In the genomic region with DNA sequence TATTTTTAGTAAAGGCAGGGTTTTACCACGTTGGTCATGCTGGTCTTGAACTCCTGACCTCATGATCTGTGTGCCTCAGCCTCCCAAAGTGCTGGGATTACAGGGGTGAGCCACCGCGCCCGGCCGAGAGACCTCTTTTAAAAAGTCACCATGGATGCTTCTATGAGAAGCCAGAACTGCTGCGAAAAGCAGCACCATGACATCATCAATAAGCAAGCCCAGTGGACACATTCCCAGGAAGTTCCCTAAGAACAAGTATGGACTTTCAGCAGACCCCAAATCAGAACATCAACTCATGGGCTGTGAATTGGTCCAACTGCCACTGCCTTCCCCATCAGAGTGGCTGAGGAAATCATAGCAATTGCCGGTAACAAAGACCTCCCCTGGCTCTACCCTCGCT, we compare ENCODE assay signal across 8 cellular contexts.
"Had no signal": no experiment of that assay in that cellular context is flagged by ENCODE, and none has a peak within 500 bp of the region (broad histone marks: within the 10 kb centered on the region; RNA-seq: fewer than 3 reads in every experiment).

No MANE protein-coding gene starts in this region.

- DNase-seq: GDM1, GF-D8 had no signal

- FAIRE-seq: G401.6, GM12878, GM12891, GM12892, GM18507, GM19239 had no signal

- ATAC-seq: GM12878 had no signal

- H3K4me3 ChIP-seq: GM12878 had no signal
